In the genomic region with DNA sequence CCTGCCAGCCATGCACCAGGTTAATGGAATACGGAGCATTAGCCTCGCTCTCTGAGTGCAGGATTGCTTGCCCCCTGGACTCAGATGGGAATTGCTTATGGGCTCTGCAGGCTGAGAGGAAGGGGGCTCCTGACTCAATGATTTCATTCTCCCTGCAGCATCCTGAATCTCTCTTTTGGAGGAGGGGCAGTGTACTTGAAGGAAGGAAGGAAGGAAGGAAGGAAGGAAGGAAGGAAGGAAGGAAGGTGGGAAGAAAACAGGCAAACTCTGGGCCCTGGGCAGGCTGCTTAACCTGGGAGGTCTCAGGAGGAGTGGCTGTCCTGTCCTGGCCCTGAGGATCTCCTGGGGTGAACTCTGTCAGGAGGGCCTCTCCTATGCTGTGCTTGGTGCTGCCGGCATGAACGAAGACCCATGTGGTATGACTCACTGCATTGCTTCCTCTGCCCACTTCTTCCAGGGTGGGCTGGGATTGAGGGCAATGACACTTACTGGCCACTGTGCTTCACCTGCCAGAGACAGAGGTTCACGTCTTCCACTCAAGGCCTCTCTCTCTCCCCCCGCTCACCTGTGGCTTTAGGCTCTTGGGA, we compare ENCODE assay signal across 21 cellular contexts.
"Had no signal": no experiment of that assay in that cellular context is flagged by ENCODE, and none has a peak within 500 bp of the region (broad histone marks: within the 10 kb centered on the region; RNA-seq: fewer than 3 reads in every experiment).

No MANE protein-coding gene starts in this region.

- H3K36me3 ChIP-seq: esophagus squamous epithelium, ovary, right atrium auricular region, suprapubic skin, thyroid gland, vagina had no signal

- H3K27ac ChIP-seq: epithelial cell of prostate, esophagus squamous epithelium, hepatocyte, ovary, right atrium auricular region, suprapubic skin, thyroid gland, vagina had no signal

- DNase-seq: effector memory CD4-positive, alpha-beta T cell; esophagus squamous epithelium; foreskin fibroblast; left colon; left ventricle myocardium superior; mesenchymal stem cell; naive thymus-derived CD4-positive, alpha-beta T cell; ovary; stimulated activated CD4-positive, alpha-beta T cell treated with anti-CD3 and anti-CD28 coated beads, Interleukin-4, amount 100 ng/mL, for 1 hour; stimulated activated CD8-positive, alpha-beta memory T cell treated with anti-CD3 and anti-CD28 coated beads, Interleukin-4, amount 100 ng/mL, for 48 hours; stimulated activated naive CD8-positive, alpha-beta T cell treated with anti-CD3 and anti-CD28 coated beads, Interleukin-15, Interleukin-2, amounts not matched to agents 100 U/mL and 50 U/mL, for 24 hours; thyroid gland had no signal

- H3K27me3 ChIP-seq: ovary, thyroid gland, vagina had no signal

- H3K9me3 ChIP-seq: ovary, suprapubic skin, thyroid gland, vagina had no signal

- H3K4me3 ChIP-seq: esophagus squamous epithelium, hepatocyte, lung, ovary, right atrium auricular region, smooth muscle cell, suprapubic skin, thyroid gland, vagina had no signal

- H3K4me1 ChIP-seq: esophagus squamous epithelium, right atrium auricular region, suprapubic skin, thyroid gland, vagina had no signal

- ATAC-seq: left colon; left ventricle myocardium superior; naive thymus-derived CD4-positive, alpha-beta T cell; stimulated activated effector memory CD8-positive, alpha-beta T cell treated with anti-CD3 and anti-CD28 coated beads, Interleukin-12 subunit alpha, Interleukin-12 subunit beta, amount 100 ng/mL, for 72 hours; stimulated activated naive CD8-positive, alpha-beta T cell treated with anti-CD3 and anti-CD28 coated beads, Interleukin-15, Interleukin-2, amounts not matched to agents 100 U/mL and 50 U/mL, for 24 hours had no signal

- H3K4me1 Mint-ChIP-seq: stimulated activated effector memory CD8-positive, alpha-beta T cell treated with anti-CD3 and anti-CD28 coated beads, Interleukin-12 subunit alpha, Interleukin-12 subunit beta, amount 100 ng/mL, for 72 hours had no signal

- H3K9me3 Mint-ChIP-seq: type B pancreatic cell had no signal

- H3K36me3 Mint-ChIP-seq: naive thymus-derived CD4-positive, alpha-beta T cell; stimulated activated effector memory CD8-positive, alpha-beta T cell treated with anti-CD3 and anti-CD28 coated beads, Interleukin-12 subunit alpha, Interleukin-12 subunit beta, amount 100 ng/mL, for 72 hours; type B pancreatic cell had no signal

- H3K27ac Mint-ChIP-seq: naive thymus-derived CD4-positive, alpha-beta T cell; stimulated activated effector memory CD8-positive, alpha-beta T cell treated with anti-CD3 and anti-CD28 coated beads, Interleukin-12 subunit alpha, Interleukin-12 subunit beta, amount 100 ng/mL, for 72 hours; type B pancreatic cell had no signal

- H3K4me3 Mint-ChIP-seq: naive thymus-derived CD4-positive, alpha-beta T cell; stimulated activated effector memory CD8-positive, alpha-beta T cell treated with anti-CD3 and anti-CD28 coated beads, Interleukin-12 subunit alpha, Interleukin-12 subunit beta, amount 100 ng/mL, for 72 hours; type B pancreatic cell had no signal
